Comparison of ENCODE assay signal across 9 cellular contexts in the genomic region with DNA sequence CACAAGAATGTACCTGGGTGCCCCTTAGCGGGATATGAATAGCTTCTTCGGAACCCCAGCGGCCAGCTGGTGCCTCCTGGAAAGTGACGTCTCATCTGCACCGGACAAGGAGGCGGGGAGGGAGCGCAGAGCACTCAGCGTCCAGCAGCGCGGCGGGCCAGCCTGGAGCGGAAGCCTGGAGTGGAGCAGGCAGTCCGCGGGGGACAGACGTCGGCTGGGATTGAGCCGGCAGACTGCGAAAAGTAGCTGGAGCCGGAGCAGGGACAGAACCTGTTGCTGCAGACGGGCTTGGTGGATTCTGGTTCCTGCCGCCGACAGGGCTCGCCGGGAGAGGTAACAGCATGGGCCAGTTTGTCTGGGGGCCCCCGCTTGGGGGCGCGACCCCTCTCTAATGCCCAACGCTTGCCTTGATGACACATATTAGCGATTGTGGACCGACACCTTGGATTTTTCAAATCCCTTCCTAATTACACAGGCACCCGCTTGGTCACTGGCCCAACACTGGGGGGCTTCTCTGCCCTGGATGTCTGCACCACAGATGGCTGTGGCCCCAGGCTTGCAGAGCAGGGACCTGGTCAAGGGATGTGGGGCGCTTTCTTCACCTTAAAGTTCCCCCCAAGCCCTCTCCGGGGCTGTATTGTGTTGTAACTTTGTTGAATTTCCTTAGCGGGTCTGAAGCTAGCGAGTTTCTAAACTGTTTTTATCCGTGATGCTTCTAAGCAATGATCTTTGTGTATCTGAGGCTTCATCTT. TPM values are rescaled to one million over a fixed set of nuclear protein-coding genes. Genes with fewer than 3 reads are reported as not detected.
DNase-seq lines count a peak whose midpoint lies in the region; ATAC-seq and TF ChIP-seq lines count a peak whose summit lies in the region.
"Had no signal": no experiment of that assay in that cellular context is flagged by ENCODE, and none has a peak within 500 bp of the region (broad histone marks: within the 10 kb centered on the region; RNA-seq: fewer than 3 reads in every experiment).

A gene (plus strand): TSS at position 133 of the 752 bp plus-strand sequence. CDS start 96,592 bp downstream, outside the sequence.

- H3K27me3 ChIP-seq in RWPE2 (ENCODE audit: insufficient read depth, poor library complexity, severe bottlenecking): peaks cover 27% of the 10 kb centered on the region

- no peak within 1 kb of the TSS for H3K27ac ChIP-seq in RWPE2 (ENCODE audit: poor library complexity, severe bottlenecking)

- no peak for TF ChIP-seq CTCF in RWPE2 (IDR thresholded peaks at IDR 0.05; ENCODE audit: poor library complexity, severe bottlenecking)

- intact Hi-C loops in left cardiac atrium (cut with DNase I): no loop called here

- DNase-seq in D341Med (ENCODE audit: low spot score) (peak; percentile 47), RWPE2 (ENCODE audit: low spot score) (no peak), left cardiac atrium (peak; percentile 24), occipital lobe (lab: John Stamatoyannopoulos, UW) (peak; percentile 9), NCI-H2107 treated with DMSO at 0.1 percent for 48 hours (lab: John Stamatoyannopoulos, UW; ENCODE audit: unreplicated experiment) (no peak), NCI-H226 (no peak), RPMI8226 (no peak)

- no peak within 1 kb of the TSS for H3K4me3 ChIP-seq in RWPE2 (ENCODE audit: severe bottlenecking)

- H3K36me3 ChIP-seq in RWPE2 (ENCODE audit: low read depth): no peaks in the 10 kb centered on the region

- ATAC-seq in RWPE2 (ENCODE audit: low read depth) (peak; percentile 79), left cardiac atrium (peak in 1 of 2 donors; percentile 84), HG03025 (IDR thresholded peaks at IDR 0.05; ENCODE audit: low FRiP score, unreplicated experiment) (no peak)

- no peaks in the 10 kb centered on the region for H3K4me1 ChIP-seq in RWPE2 (ENCODE audit: insufficient read depth, poor library complexity, severe bottlenecking)

- H3K9me3 ChIP-seq in RWPE2 (ENCODE audit: severe bottlenecking): no peaks in the 10 kb centered on the region

RNA-seq across cellular contexts. Expression of the gene that starts here (rescaled TPM):
- total RNA-seq in left cardiac atrium (not detected), occipital lobe (not detected)
- total RNA-seq: skeletal muscle tissue had no signal

Comparison
In these comparisons a context has a peak if more than half of its experiments do, and no peak if none do; other contexts are left out.
1. Peak in DNase-seq in left cardiac atrium; RNA of the gene not detected or under 1 TPM.
2. Peak in DNase-seq in occipital lobe; RNA of the gene not detected or under 1 TPM.